ENCODE assay signal across 16 cellular contexts in the genomic region with DNA sequence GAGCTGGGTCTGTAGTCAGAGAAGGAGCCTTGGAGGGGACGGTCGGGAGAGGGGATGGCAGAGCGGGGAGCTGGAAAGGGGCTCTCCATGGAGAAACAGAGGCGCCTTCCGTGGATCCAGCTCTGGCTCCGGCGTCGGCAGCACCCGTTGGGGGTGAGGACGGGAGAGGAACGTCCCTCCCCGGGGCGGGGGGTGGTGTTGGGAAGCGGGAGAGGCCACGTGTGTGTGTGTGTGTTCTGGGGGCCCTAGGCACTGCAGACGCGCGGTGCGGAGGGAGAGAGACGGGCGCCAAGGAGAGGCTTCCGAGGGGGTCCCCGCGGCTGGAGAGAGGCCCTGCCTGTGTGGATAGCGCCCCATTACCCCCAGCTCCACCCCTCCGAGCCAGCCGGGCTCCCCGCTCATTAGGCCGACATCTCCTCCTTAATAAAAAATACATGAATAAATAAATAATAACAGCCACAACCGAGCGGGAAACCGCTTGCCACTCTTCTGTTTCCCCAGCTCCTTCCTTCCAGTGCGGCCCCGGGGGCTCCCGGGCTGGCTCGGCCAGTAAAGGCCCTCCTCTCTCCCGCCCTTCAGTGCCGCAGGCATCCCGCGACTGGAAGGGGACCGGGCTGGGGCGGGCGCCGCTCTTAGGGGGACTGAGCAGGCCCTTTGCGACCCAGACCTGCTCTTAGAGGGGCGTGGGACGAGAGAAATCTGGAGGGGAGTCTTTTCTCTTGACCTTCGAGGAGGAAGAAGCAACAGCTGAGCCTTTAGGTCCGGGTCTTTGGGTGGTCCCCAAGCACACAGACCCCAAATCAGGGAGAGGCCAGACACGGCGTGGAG.
"Had no signal": no experiment of that assay in that cellular context is flagged by ENCODE, and none has a peak within 500 bp of the region (broad histone marks: within the 10 kb centered on the region; RNA-seq: fewer than 3 reads in every experiment).

No MANE protein-coding gene starts in this region.

- ATAC-seq: gastrocnemius medialis; naive thymus-derived CD4-positive, alpha-beta T cell; stimulated activated naive B cell treated with anti-CD40 and anti-IgM and Interleukin-4, amounts not matched to agents 10 μg/mL and 1 μg/mL and 100 μg/mL, for 72 hours had no signal

- H3K4me3 ChIP-seq: dorsolateral prefrontal cortex, gastrocnemius medialis, left lung, neural progenitor cell, right lobe of liver, thoracic aorta, tibial nerve, upper lobe of right lung, uterus had no signal

- H3K9me3 ChIP-seq: gastrocnemius medialis, left lung, right lobe of liver, thoracic aorta, tibial nerve, upper lobe of right lung, uterus had no signal

- H3K36me3 ChIP-seq: gastrocnemius medialis, left lung, neural progenitor cell, right lobe of liver, thoracic aorta, tibial nerve, upper lobe of right lung, uterus had no signal

- DNase-seq: dorsolateral prefrontal cortex; effector CD4-positive, alpha-beta T cell; gastrocnemius medialis; head of caudate nucleus; left cardiac atrium; left lung; right lobe of liver; stimulated activated naive B cell treated with anti-CD40 and anti-IgM and Interleukin-4, amounts not matched to agents 10 μg/mL and 1 μg/mL and 100 μg/mL, for 72 hours; upper lobe of right lung; uterus had no signal

- H3K4me1 ChIP-seq: gastrocnemius medialis, left lung, right lobe of liver, tibial nerve, upper lobe of right lung, uterus had no signal

- H3K27me3 ChIP-seq: right lobe of liver had no signal

- H3K27ac ChIP-seq: epithelial cell of prostate, gastrocnemius medialis, left lung, neural progenitor cell, parathyroid adenoma, right lobe of liver, thoracic aorta, tibial nerve, upper lobe of right lung, uterus had no signal

- H3K9ac ChIP-seq: neural progenitor cell, parathyroid adenoma had no signal
